In the genomic region with DNA sequence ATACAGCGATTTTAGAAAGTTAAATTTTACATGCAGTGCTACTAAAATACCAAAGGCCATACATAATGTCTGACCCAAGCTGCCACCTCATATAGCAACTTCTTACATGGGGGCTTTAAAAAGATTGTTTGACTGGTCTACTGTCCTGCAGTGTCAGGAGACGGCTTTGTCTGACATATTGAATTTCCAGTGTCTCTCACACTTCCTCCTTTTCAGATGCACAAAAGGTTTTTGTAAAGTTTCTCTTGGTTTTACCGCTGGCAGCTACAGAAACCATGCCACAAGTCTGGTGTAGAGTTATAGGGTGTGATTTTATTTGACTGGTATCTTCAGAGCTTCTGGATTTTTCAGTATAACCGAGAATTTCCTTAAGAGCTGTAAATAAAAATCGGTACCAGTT, we compare ENCODE assay signal across 8 cellular contexts. TPM values are rescaled to one million over a fixed set of nuclear protein-coding genes. Genes with fewer than 3 reads are reported as not detected.
A peak's percentile ranks its signal among the peaks of the same experiment; 100 is the strongest.
DNase-seq lines count a peak whose midpoint lies in the region; ATAC-seq lines count a peak whose summit lies in the region.

No MANE protein-coding gene starts in this region.

- H3K27me3 ChIP-seq in thymus (ENCODE audit: control insufficient read depth, insufficient read depth): peaks cover 35% of the 10 kb centered on the region

- no peak for ATAC-seq in activated CD8-positive, alpha-beta memory T cell treated with anti-CD3 and anti-CD28 coated beads, Interleukin-2, amount 10 ng/mL, durations not matched to agents 7 days and 5 days
- no peak for ATAC-seq in GM19463 (IDR thresholded peaks at IDR 0.05; ENCODE audit: unreplicated experiment)

- intact Hi-C loops in activated CD4-positive, alpha-beta memory T cell treated with anti-CD3 and anti-CD28 coated beads for 36 hours (cut with micrococcal nuclease): loop anchor here (5.0 kb wide), 4 partner anchors 42 to 167 kb away; no protein-coding TSS in a partner anchor

- no peaks in the 10 kb centered on the region for H3K36me3 ChIP-seq in thymus (ENCODE audit: control insufficient read depth, insufficient read depth)

- H3K4me1 Mint-ChIP-seq in activated CD8-positive, alpha-beta memory T cell treated with anti-CD3 and anti-CD28 coated beads, Interleukin-2, amount 10 ng/mL, durations not matched to agents 7 days and 5 days: peaks cover 5% of the 10 kb centered on the region
- peaks cover 4% of the 10 kb centered on the region for H3K4me1 Mint-ChIP-seq in activated CD4-positive, alpha-beta memory T cell treated with anti-CD3 and anti-CD28 coated beads for 36 hours (ENCODE audit: low read depth)
- peaks cover 0 to 5% of the 10 kb centered on the region in 2 donors for H3K4me1 Mint-ChIP-seq in immature natural killer cell

- peaks cover 6% of the 10 kb centered on the region for H3K4me1 ChIP-seq in thymus (ENCODE audit: control insufficient read depth, insufficient read depth, low read length)

- no peaks in the 10 kb centered on the region for H3K9me3 ChIP-seq in thymus (ENCODE audit: control insufficient read depth)

- peak overlapping the region; percentile 56 for H3K4me3 Mint-ChIP-seq in activated CD8-positive, alpha-beta memory T cell treated with anti-CD3 and anti-CD28 coated beads, Interleukin-2, amount 10 ng/mL, durations not matched to agents 7 days and 5 days
- H3K4me3 Mint-ChIP-seq in activated CD4-positive, alpha-beta memory T cell treated with anti-CD3 and anti-CD28 coated beads for 36 hours: peak overlapping the region; percentile 59
- H3K4me3 Mint-ChIP-seq in immature natural killer cell: peak overlapping the region in 4 of 5 donors; percentile 52 to 71 (median 59)

- H3K4me3 ChIP-seq in thymus (ENCODE audit: low read length): peak overlapping the region; percentile 72

- CTCF ChIA-PET in activated CD8-positive, alpha-beta memory T cell treated with anti-CD3 and anti-CD28 coated beads, Interleukin-2, amount 10 ng/mL, durations not matched to agents 7 days and 5 days (lab: Charles Lee): interaction anchor here (1.0 to 2.2 kb wide), 8 partner anchors 10 to 163 kb away, joined by 3 to 6 read pairs (median 4); no protein-coding TSS in a partner anchor
- CTCF ChIA-PET in activated CD4-positive, alpha-beta memory T cell treated with anti-CD3 and anti-CD28 coated beads for 36 hours (lab: Charles Lee): interaction anchor here (0.5 to 1.6 kb wide), 7 partner anchors 13 to 200 kb away, joined by 3 to 5 read pairs (median 4); no protein-coding TSS in a partner anchor

- H3K36me3 Mint-ChIP-seq in activated CD8-positive, alpha-beta memory T cell treated with anti-CD3 and anti-CD28 coated beads, Interleukin-2, amount 10 ng/mL, durations not matched to agents 7 days and 5 days: no peaks in the 10 kb centered on the region
- no peaks in the 10 kb centered on the region for H3K36me3 Mint-ChIP-seq in activated CD4-positive, alpha-beta memory T cell treated with anti-CD3 and anti-CD28 coated beads for 36 hours
- H3K36me3 Mint-ChIP-seq in immature natural killer cell: peaks cover 0 to 3% (median 0%) of the 10 kb centered on the region in 3 donors

- DNase-seq in activated CD8-positive, alpha-beta memory T cell treated with anti-CD3 and anti-CD28 coated beads, Interleukin-2, amount 10 ng/mL, durations not matched to agents 7 days and 5 days: no peak
- no peak for DNase-seq in activated CD8-positive, alpha-beta memory T cell treated with anti-CD3 and anti-CD28 coated beads, Interleukin-2, amount 50 U/mL, for 4 hours
- DNase-seq in activated CD4-positive, alpha-beta memory T cell treated with anti-CD3 and anti-CD28 coated beads for 36 hours: no peak
- DNase-seq in immature natural killer cell: no peak
- no peak for DNase-seq in SK-N-DZ (ENCODE audit: low spot score)
- DNase-seq in dedifferentiated amniotic fluid mesenchymal stem cell (ENCODE audit: extremely low spot score): no peak

- H3K27ac ChIP-seq in thymus (ENCODE audit: low read depth): no peak overlapping the region

- H3K9me3 Mint-ChIP-seq in activated CD8-positive, alpha-beta memory T cell treated with anti-CD3 and anti-CD28 coated beads, Interleukin-2, amount 10 ng/mL, durations not matched to agents 7 days and 5 days (ENCODE audit: low read depth): no peaks in the 10 kb centered on the region
- H3K9me3 Mint-ChIP-seq in activated CD4-positive, alpha-beta memory T cell treated with anti-CD3 and anti-CD28 coated beads for 36 hours: no peaks in the 10 kb centered on the region
- H3K9me3 Mint-ChIP-seq in immature natural killer cell: no peaks in the 10 kb centered on the region

- H3K27me3 Mint-ChIP-seq in activated CD8-positive, alpha-beta memory T cell treated with anti-CD3 and anti-CD28 coated beads, Interleukin-2, amount 10 ng/mL, durations not matched to agents 7 days and 5 days: peaks cover 67% of the 10 kb centered on the region
- peaks cover 49% of the 10 kb centered on the region for H3K27me3 Mint-ChIP-seq in activated CD4-positive, alpha-beta memory T cell treated with anti-CD3 and anti-CD28 coated beads for 36 hours
- H3K27me3 Mint-ChIP-seq in immature natural killer cell (ENCODE audit: low read depth in 3 of 3): peaks cover 7 to 13% (median 10%) of the 10 kb centered on the region in 3 donors

- 48% methylated on average over 5 of the region's 5 CpGs for WGBS in thymus

- POLR2A ChIA-PET in activated CD4-positive, alpha-beta memory T cell treated with anti-CD3 and anti-CD28 coated beads for 36 hours (lab: Charles Lee): no interaction called here

- no peak overlapping the region for H3K27ac Mint-ChIP-seq in activated CD8-positive, alpha-beta memory T cell treated with anti-CD3 and anti-CD28 coated beads, Interleukin-2, amount 10 ng/mL, durations not matched to agents 7 days and 5 days
- H3K27ac Mint-ChIP-seq in activated CD4-positive, alpha-beta memory T cell treated with anti-CD3 and anti-CD28 coated beads for 36 hours: no peak overlapping the region
- H3K27ac Mint-ChIP-seq in immature natural killer cell: no peak overlapping the region

RNA-seq across cellular contexts. Expression of gene ASAP2, which starts 1.1 kb away (rescaled TPM):
- total RNA-seq in activated CD8-positive, alpha-beta memory T cell treated with anti-CD3 and anti-CD28 coated beads, Interleukin-2, amount 10 ng/mL, durations not matched to agents 7 days and 5 days: under 1 TPM; 0.33 to 0.44 TPM
- total RNA-seq in activated CD4-positive, alpha-beta memory T cell treated with anti-CD3 and anti-CD28 coated beads for 36 hours: under 1 TPM; 0.26 to 0.97 TPM
- polyA plus RNA-seq in immature natural killer cell: under 1 TPM in 2 of 3 donors, not detected in 1; 0.04 to 0.06 TPM
- 6.7 TPM for polyA plus RNA-seq in thymus
- 14.1 and 14.7 TPM in 2 replicates for polyA plus RNA-seq in SK-N-DZ (2014; cell fraction: cytosol; rRNA removed)
- polyA plus RNA-seq in SK-N-DZ (2014; cell fraction: nucleus; rRNA removed): 24.9 and 39.7 TPM in 2 replicates
